ENCODE assay signal across 9 cellular contexts in genomic region chr20:56391037-56391436, GRCh38. TPM values are rescaled to one million over a fixed set of nuclear protein-coding genes. Genes with fewer than 3 reads are reported as not detected.
DNase-seq lines count a peak whose midpoint lies in the region; ATAC-seq and TF ChIP-seq lines count a peak whose summit lies in the region.
"Had no signal": no experiment of that assay in that cellular context is flagged by ENCODE, and none has a peak within 500 bp of the region (broad histone marks: within the 10 kb centered on the region; RNA-seq: fewer than 3 reads in every experiment).

No MANE protein-coding gene starts in this region.

- DNase-seq in A673 (ENCODE audit: low spot score) (no peak), HFF-Myc (ENCODE audit: extremely low read depth, low read depth) (no peak), right lobe of liver (no peak), RWPE1 (ENCODE audit: low spot score) (no peak), amygdala (lab: John Stamatoyannopoulos, UW) (no peak)
- DNase-seq in activated naive CD8-positive, alpha-beta T cell treated with anti-CD3 and anti-CD28 coated beads, Interleukin-2, amount 50 U/mL, for 24 hours, result no peak
- DNase-seq: activated naive CD4-positive, alpha-beta T cell had no signal

- H3K27me3 Mint-ChIP-seq in activated naive CD8-positive, alpha-beta T cell treated with anti-CD3 and anti-CD28 coated beads, Interleukin-2, amount 50 U/mL, for 24 hours, result no peaks in the 10 kb centered on the region

- H3K27ac ChIP-seq in A673 (ENCODE audit: low read depth, low read length, poor library complexity, severe bottlenecking) (peak overlapping the region; percentile 88), right lobe of liver (no peak overlapping the region), RWPE1 (no peak overlapping the region)

- TF ChIP-seq POLR2A in right lobe of liver (IDR thresholded peaks at IDR 0.05), result no peak

- peak overlapping the region; percentile 75 for H3K27ac Mint-ChIP-seq in activated naive CD8-positive, alpha-beta T cell treated with anti-CD3 and anti-CD28 coated beads, Interleukin-2, amount 50 U/mL, for 24 hours

- no peaks in the 10 kb centered on the region for H3K27me3 ChIP-seq in A673 (replicated peaks; ENCODE audit: insufficient read depth, low read depth, low read length, poor library complexity)
- H3K27me3 ChIP-seq in right lobe of liver, result no peaks in the 10 kb centered on the region

- BruUV-seq in A673 (replicated peaks; lab: Mats Ljungman, UMichigan), result TSS peak; percentile 86

- TF ChIP-seq CTCF in A673 (conservative IDR thresholded peaks at IDR 0.05; ENCODE audit: low read depth, low read length), result no peak
- no peak for TF ChIP-seq CTCF in HFF-Myc (IDR thresholded peaks at IDR 0.05; ENCODE audit: low read depth, low read length, missing control alignments)
- TF ChIP-seq CTCF in right lobe of liver (IDR thresholded peaks at IDR 0.05), result no peak
- no peak for TF ChIP-seq CTCF in RWPE1 (conservative IDR thresholded peaks at IDR 0.05; ENCODE audit: low read depth)

- H3K4me1 Mint-ChIP-seq in activated naive CD8-positive, alpha-beta T cell treated with anti-CD3 and anti-CD28 coated beads, Interleukin-2, amount 50 U/mL, for 24 hours, result peaks cover 33% of the 10 kb centered on the region

- H3K4me3 ChIP-seq in A673 (ENCODE audit: low read depth, low read length, poor library complexity, severe bottlenecking), result peak overlapping the region; percentile 81
- peak overlapping the region; percentile 85 for H3K4me3 ChIP-seq in HFF-Myc (replicated peaks; ENCODE audit: low read depth, low read length)
- H3K4me3 ChIP-seq in right lobe of liver, result peak overlapping the region in 2 of 3 donors; percentile 71 to 75

- intact Hi-C loops in A673 (cut with micrococcal nuclease; ENCODE audit: unreplicated experiment) (loop anchor here (5.0 kb wide), 1 partner anchor 76 kb away; the partner anchor contains the start of gene RTF2), right lobe of liver (cut with DNase I) (no loop called here)

- H3K36me3 Mint-ChIP-seq in activated naive CD8-positive, alpha-beta T cell treated with anti-CD3 and anti-CD28 coated beads, Interleukin-2, amount 50 U/mL, for 24 hours (ENCODE audit: low read depth), result peaks cover 64% of the 10 kb centered on the region

- H3K36me3 ChIP-seq in A673 (ENCODE audit: insufficient read depth, low read length, poor library complexity, severe bottlenecking) (peaks cover 58% of the 10 kb centered on the region), right lobe of liver (peaks cover 0 to 10% (median 2%) of the 10 kb centered on the region in 4 donors)

- 31% methylated on average over 10 of the region's 10 CpGs for WGBS in right lobe of liver (ENCODE audit: insufficient coverage, low coverage, low lambda C conversion rate, missing lambda C conversion rate)

- no peaks in the 10 kb centered on the region for H3K9me3 ChIP-seq in A673 (ENCODE audit: low read depth, low read length, poor library complexity, severe bottlenecking)
- no peaks in the 10 kb centered on the region for H3K9me3 ChIP-seq in right lobe of liver

- CTCF ChIA-PET in A673 (lab: Charles Lee) (no interaction called here), RWPE1 (lab: Yijun Ruan, JAX) (no interaction called here)

- H3K9me3 Mint-ChIP-seq in activated naive CD8-positive, alpha-beta T cell treated with anti-CD3 and anti-CD28 coated beads, Interleukin-2, amount 50 U/mL, for 24 hours, result no peaks in the 10 kb centered on the region

- POLR2A ChIA-PET in A673 (lab: Charles Lee; ENCODE audit: low non-redundant PET) (interaction anchor here (0.5 to 0.7 kb wide), 2 partner anchors 114 to 1648 kb away, joined by 3 read pairs; no protein-coding TSS in a partner anchor), RWPE1 (lab: Yijun Ruan, JAX; ENCODE audit: low non-redundant PET) (interaction anchor here (1.0 kb wide), 1 partner anchor 8 kb away, joined by 3 read pairs; no protein-coding TSS in a partner anchor)

- H3K4me3 Mint-ChIP-seq in activated naive CD8-positive, alpha-beta T cell treated with anti-CD3 and anti-CD28 coated beads, Interleukin-2, amount 50 U/mL, for 24 hours, result no peak overlapping the region

- no peak for ATAC-seq in activated naive CD8-positive, alpha-beta T cell treated with anti-CD3 and anti-CD28 coated beads, Interleukin-2, amount 50 U/mL, for 24 hours
- ATAC-seq in right lobe of liver (no peak), GM19328 (IDR thresholded peaks at IDR 0.05; ENCODE audit: unreplicated experiment) (no peak), GM19467 (IDR thresholded peaks at IDR 0.05; ENCODE audit: unreplicated experiment) (no peak)

- H3K4me1 ChIP-seq in A673 (ENCODE audit: insufficient read depth, low read length, poor library complexity, severe bottlenecking), result peaks cover 22% of the 10 kb centered on the region
- H3K4me1 ChIP-seq in right lobe of liver, result peaks cover 0 to 12% (median 0%) of the 10 kb centered on the region in 4 donors

RNA-seq across cellular contexts. Expression of gene AURKA, which starts 1.0 kb away (rescaled TPM):
- 105 and 112 TPM in 2 replicates for total RNA-seq in A673 (2021)
- total RNA-seq in right lobe of liver, result 1 to 10 TPM; 1.5 to 7.4 (median 2.5) TPM

RNA-seq across cellular contexts. Expression of gene CSTF1, which starts 1.4 kb away (rescaled TPM):
- total RNA-seq in A673 (2021) (52.5 and 58.2 TPM in 2 replicates), right lobe of liver (10 to 100 TPM; 14.9 to 27.2 (median 16.6) TPM)

RNA-seq across cellular contexts. Expression of gene CASS4, which starts 21.0 kb away (rescaled TPM):
- total RNA-seq in A673 (2021), result 0.11 and 0.28 TPM in 2 replicates
- 1 to 10 TPM in 2 of 6 experiments, under 1 TPM in 4; 0.66 to 2.1 (median 0.83) TPM for total RNA-seq in right lobe of liver

RNA-seq across cellular contexts. Expression of gene FAM210B, which starts 32.3 kb away (rescaled TPM):
- 5.5 and 8.1 TPM in 2 replicates for total RNA-seq in A673 (2021)
- 10 to 100 TPM; 31.6 to 66.5 (median 42.8) TPM for total RNA-seq in right lobe of liver

Comparison
In these comparisons a context has a peak if more than half of its experiments do, and no peak if none do; other contexts are left out.
1. RNA of gene AURKA, which starts 1.0 kb away (total RNA-seq): 105 to 112 TPM in A673; 1.5 to 7.4 TPM in right lobe of liver; every median in the first group is over 10 times any median in the second.
2. Peak in every context shown above with its lines, with median percentiles within 50 percentile points of each other: H3K4me3 ChIP-seq.